In the genomic region with DNA sequence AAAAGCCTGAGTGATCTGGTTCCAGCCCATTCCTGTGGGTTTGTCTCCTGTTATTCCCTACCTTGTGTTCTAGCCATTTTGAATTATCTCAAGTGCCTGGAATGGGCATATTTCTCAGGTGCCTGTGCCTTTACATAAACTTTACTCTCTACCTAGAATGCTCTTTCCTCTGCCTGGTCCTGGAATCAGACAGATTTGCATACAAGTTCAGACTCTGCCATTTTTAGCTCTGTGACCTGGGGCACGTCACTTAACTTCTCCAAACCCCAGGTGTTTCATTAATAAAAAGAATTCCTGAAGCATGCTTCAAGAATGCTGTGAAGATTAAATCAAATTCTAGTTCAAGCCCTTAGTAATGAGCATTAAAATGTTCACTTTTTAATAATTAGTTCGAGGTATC, we compare ENCODE assay signal across 1 cellular context.
TF ChIP-seq lines count a peak whose summit lies in the region.

No MANE protein-coding gene starts in this region.

TF ChIP-seq in GM12878, 131 proteins besides CTCF, POLR2A, EP300 and RAD21:
- TF ChIP-seq, protein P1, sequence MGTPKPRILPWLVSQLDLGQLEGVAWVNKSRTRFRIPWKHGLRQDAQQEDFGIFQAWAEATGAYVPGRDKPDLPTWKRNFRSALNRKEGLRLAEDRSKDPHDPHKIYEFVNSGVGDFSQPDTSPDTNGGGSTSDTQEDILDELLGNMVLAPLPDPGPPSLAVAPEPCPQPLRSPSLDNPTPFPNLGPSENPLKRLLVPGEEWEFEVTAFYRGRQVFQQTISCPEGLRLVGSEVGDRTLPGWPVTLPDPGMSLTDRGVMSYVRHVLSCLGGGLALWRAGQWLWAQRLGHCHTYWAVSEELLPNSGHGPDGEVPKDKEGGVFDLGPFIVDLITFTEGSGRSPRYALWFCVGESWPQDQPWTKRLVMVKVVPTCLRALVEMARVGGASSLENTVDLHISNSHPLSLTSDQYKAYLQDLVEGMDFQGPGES (IDR thresholded peaks at IDR 0.05) = no peak
- TF ChIP-seq SRF (IDR thresholded peaks at IDR 0.05; ENCODE audit: low read depth in 2 of 2, low read length in 2 of 2) = no peak
- TF ChIP-seq PAX8 (IDR thresholded peaks at IDR 0.05) = no peak
- no peak for TF ChIP-seq SMAD1 (IDR thresholded peaks at IDR 0.05; ENCODE audit: low read depth, partially characterized antibody)
- no peak for TF ChIP-seq RB1 (IDR thresholded peaks at IDR 0.05; ENCODE audit: borderline replicate concordance)
- no peak for TF ChIP-seq GABPA (IDR thresholded peaks at IDR 0.05; ENCODE audit: low read depth)
- no peak for TF ChIP-seq GATAD2B (conservative IDR thresholded peaks at IDR 0.05; ENCODE audit: low read depth)
- TF ChIP-seq, protein P2, sequence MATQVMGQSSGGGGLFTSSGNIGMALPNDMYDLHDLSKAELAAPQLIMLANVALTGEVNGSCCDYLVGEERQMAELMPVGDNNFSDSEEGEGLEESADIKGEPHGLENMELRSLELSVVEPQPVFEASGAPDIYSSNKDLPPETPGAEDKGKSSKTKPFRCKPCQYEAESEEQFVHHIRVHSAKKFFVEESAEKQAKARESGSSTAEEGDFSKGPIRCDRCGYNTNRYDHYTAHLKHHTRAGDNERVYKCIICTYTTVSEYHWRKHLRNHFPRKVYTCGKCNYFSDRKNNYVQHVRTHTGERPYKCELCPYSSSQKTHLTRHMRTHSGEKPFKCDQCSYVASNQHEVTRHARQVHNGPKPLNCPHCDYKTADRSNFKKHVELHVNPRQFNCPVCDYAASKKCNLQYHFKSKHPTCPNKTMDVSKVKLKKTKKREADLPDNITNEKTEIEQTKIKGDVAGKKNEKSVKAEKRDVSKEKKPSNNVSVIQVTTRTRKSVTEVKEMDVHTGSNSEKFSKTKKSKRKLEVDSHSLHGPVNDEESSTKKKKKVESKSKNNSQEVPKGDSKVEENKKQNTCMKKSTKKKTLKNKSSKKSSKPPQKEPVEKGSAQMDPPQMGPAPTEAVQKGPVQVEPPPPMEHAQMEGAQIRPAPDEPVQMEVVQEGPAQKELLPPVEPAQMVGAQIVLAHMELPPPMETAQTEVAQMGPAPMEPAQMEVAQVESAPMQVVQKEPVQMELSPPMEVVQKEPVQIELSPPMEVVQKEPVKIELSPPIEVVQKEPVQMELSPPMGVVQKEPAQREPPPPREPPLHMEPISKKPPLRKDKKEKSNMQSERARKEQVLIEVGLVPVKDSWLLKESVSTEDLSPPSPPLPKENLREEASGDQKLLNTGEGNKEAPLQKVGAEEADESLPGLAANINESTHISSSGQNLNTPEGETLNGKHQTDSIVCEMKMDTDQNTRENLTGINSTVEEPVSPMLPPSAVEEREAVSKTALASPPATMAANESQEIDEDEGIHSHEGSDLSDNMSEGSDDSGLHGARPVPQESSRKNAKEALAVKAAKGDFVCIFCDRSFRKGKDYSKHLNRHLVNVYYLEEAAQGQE (IDR thresholded peaks at IDR 0.05; ENCODE audit: low read depth, low read length) = no peak
- TF ChIP-seq MYC (IDR thresholded peaks at IDR 0.05; ENCODE audit: insufficient read depth, insufficient read length, insufficient replicate concordance, low read length, severe bottlenecking) = no peak
- TF ChIP-seq CHD1 (IDR thresholded peaks at IDR 0.05; ENCODE audit: low read depth, low read length) = no peak
- TF ChIP-seq ZNF207 (IDR thresholded peaks at IDR 0.05; ENCODE audit: borderline replicate concordance) = no peak
- no peak for TF ChIP-seq BMI1 (IDR thresholded peaks at IDR 0.05; ENCODE audit: borderline replicate concordance)
- TF ChIP-seq, protein P3, sequence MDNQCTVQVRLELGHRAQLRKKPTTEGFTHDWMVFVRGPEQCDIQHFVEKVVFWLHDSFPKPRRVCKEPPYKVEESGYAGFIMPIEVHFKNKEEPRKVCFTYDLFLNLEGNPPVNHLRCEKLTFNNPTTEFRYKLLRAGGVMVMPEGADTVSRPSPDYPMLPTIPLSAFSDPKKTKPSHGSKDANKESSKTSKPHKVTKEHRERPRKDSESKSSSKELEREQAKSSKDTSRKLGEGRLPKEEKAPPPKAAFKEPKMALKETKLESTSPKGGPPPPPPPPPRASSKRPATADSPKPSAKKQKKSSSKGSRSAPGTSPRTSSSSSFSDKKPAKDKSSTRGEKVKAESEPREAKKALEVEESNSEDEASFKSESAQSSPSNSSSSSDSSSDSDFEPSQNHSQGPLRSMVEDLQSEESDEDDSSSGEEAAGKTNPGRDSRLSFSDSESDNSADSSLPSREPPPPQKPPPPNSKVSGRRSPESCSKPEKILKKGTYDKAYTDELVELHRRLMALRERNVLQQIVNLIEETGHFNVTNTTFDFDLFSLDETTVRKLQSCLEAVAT (IDR thresholded peaks at IDR 0.05) = no peak
- TF ChIP-seq NFIC (IDR thresholded peaks at IDR 0.05; ENCODE audit: low read depth, low read length) = no peak
